ENCODE assay signal across 12 cellular contexts in the genomic region with DNA sequence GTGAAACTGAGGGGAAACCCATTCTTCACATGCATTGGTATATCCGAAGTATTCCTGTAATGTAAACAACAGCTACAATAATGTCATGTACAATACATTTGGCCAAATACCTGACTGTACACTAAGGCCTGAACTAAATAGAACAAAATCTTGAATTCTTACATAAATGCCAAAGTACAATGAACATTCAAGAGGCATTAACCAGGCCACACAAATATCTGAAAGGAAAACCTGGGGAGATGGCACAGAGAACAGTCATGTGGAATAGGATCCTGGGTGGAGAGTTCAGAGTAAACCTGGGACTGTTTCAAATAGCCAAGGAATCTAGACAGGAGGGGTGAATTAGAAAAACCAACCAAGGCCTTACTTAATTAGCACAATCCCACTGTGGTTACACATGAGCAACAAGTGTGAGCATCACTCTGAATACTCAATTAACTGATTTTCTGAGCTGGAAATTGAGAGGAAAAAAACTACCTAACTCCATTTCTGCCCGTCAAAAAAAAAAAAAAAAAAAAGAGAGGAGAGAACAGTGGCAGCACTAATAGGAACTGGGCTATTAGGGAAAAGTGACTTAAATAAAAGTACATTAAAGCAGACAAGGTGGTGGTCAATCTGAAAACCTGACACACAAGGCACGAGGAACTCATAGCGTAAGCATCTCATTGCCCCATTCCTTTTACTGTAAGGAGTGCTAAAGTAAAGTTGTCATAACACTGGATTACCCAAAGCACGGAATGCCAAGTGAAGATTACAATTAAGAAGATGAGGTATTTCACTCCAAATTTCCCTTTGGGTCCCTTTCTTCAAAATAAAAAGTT. TPM values are rescaled to one million over a fixed set of nuclear protein-coding genes. Genes with fewer than 3 reads are reported as not detected.
DNase-seq lines count a peak whose midpoint lies in the region; ATAC-seq and TF ChIP-seq lines count a peak whose summit lies in the region.
"Had no signal": no experiment of that assay in that cellular context is flagged by ENCODE, and none has a peak within 500 bp of the region (broad histone marks: within the 10 kb centered on the region; RNA-seq: fewer than 3 reads in every experiment).

No MANE protein-coding gene starts in this region.

- H3K4me3 ChIP-seq in ACC112 (ENCODE audit: low read depth, low read length) (no peak overlapping the region), HUES64 (ENCODE audit: low read length) (no peak overlapping the region), BE2C (ENCODE audit: low read depth, low read length) (no peak overlapping the region), neuronal stem cell (ENCODE audit: low read length in 2 of 2) (no peak overlapping the region)

- H3K4me1 Mint-ChIP-seq in central memory CD8-positive, alpha-beta T cell, result peaks cover 67% of the 10 kb centered on the region
- peaks cover 73 to 98% (median 91%) of the 10 kb centered on the region in 3 donors for H3K4me1 Mint-ChIP-seq in naive B cell

- H3K18ac ChIP-seq in neuronal stem cell (ENCODE audit: low read length), result no peak overlapping the region

- H3K4me1 ChIP-seq in ACC112 (ENCODE audit: control insufficient read depth, insufficient read depth, low read length, unreplicated experiment), result peaks cover 37% of the 10 kb centered on the region
- peaks cover 32% of the 10 kb centered on the region for H3K4me1 ChIP-seq in HUES64 (ENCODE audit: insufficient read depth, low read length)
- peaks cover 28% of the 10 kb centered on the region for H3K4me1 ChIP-seq in BE2C
- H3K4me1 ChIP-seq in neuronal stem cell (ENCODE audit: control insufficient read depth in 2 of 2, insufficient read depth in 1 of 2, low read depth in 1 of 2, low read length in 2 of 2), result peaks cover 6 to 7% of the 10 kb centered on the region in 2 donors

- no peak overlapping the region for H4K91ac ChIP-seq in neuronal stem cell (ENCODE audit: low read depth, low read length, poor library complexity)

- H2BK5ac ChIP-seq in neuronal stem cell (ENCODE audit: low read length), result no peak overlapping the region

- H3K27me3 ChIP-seq in ACC112 (ENCODE audit: insufficient read depth, low read length) (no peaks in the 10 kb centered on the region), HUES64 (ENCODE audit: insufficient read depth, low read length) (no peaks in the 10 kb centered on the region), BE2C (no peaks in the 10 kb centered on the region), neuronal stem cell (ENCODE audit: control insufficient read depth in 3 of 3, insufficient read depth in 3 of 3, low read depth in 1 of 3, low read length in 3 of 3) (no peaks in the 10 kb centered on the region)

- H3K36me3 Mint-ChIP-seq in central memory CD8-positive, alpha-beta T cell (ENCODE audit: insufficient read depth), result peaks cover 35% of the 10 kb centered on the region
- H3K36me3 Mint-ChIP-seq in naive B cell, result peaks cover 0 to 19% of the 10 kb centered on the region in 2 donors

- no peak overlapping the region for H3K4me2 ChIP-seq in neuronal stem cell (ENCODE audit: insufficient read depth, low read length, poor library complexity, severe bottlenecking)

- WGBS in HUES64, result 91% methylated on average over 3 of the region's 5 CpGs
- WGBS in neuronal stem cell (ENCODE audit: extremely low coverage in 2 of 2, insufficient read length in 2 of 2, insufficient replicate concordance in 1 of 2), 2 donors, result no CpG with 5 or more reads among the region's 5 CpGs

- H3K9ac ChIP-seq in HUES64 (ENCODE audit: low read depth, low read length) (no peak overlapping the region), neuronal stem cell (ENCODE audit: low read depth, low read length, poor library complexity) (no peak overlapping the region)

- H3K27ac ChIP-seq in ACC112 (ENCODE audit: low read depth, low read length) (0 out of 2 replicates have a peak overlapping the region, but pooled peaks have one; percentile 15), HUES64 (ENCODE audit: low read depth, low read length) (peak overlapping the region; percentile 22), neuronal stem cell (replicated peaks; ENCODE audit: low read length) (no peak overlapping the region)

- H3K27ac Mint-ChIP-seq in central memory CD8-positive, alpha-beta T cell (ENCODE audit: low read depth), result peak overlapping the region; percentile 93
- H3K27ac Mint-ChIP-seq in naive B cell, result peak overlapping the region; percentile 71 to 96 (median 90)

- no peak overlapping the region for H3K14ac ChIP-seq in neuronal stem cell (ENCODE audit: low read length)

- H3K9me3 ChIP-seq in HUES64 (ENCODE audit: insufficient read depth, low read depth, low read length) (no peaks in the 10 kb centered on the region), BE2C (no peaks in the 10 kb centered on the region), neuronal stem cell (replicated peaks in 1 of 2; ENCODE audit: control insufficient read depth in 2 of 2, insufficient read depth in 1 of 2, low read depth in 1 of 2, low read length in 2 of 2) (no peaks in the 10 kb centered on the region)

- H3K27me3 Mint-ChIP-seq in central memory CD8-positive, alpha-beta T cell, result no peaks in the 10 kb centered on the region
- no peaks in the 10 kb centered on the region for H3K27me3 Mint-ChIP-seq in naive B cell

- ATAC-seq in central memory CD8-positive, alpha-beta T cell (replicated peaks; ENCODE audit: extremely low read depth, poor library complexity, severe bottlenecking), result no peak
- ATAC-seq in naive B cell (ENCODE audit: low read depth in 2 of 2) (no peak), HG02981 (IDR thresholded peaks at IDR 0.05; ENCODE audit: unreplicated experiment) (no peak)

- H3K23ac ChIP-seq in neuronal stem cell (ENCODE audit: low read depth, low read length, poor library complexity), result no peak overlapping the region

- H3K4ac ChIP-seq in neuronal stem cell (ENCODE audit: low read length), result no peak overlapping the region

- no peak overlapping the region for H2BK15ac ChIP-seq in neuronal stem cell (ENCODE audit: low read length)

- no peak for DNase-seq in central memory CD8-positive, alpha-beta T cell (ENCODE audit: low spot score in 2 of 2)
- no peak for DNase-seq in naive B cell
- no peak for DNase-seq in BE2C
- no peak for DNase-seq in UCSD-AML1 (lab: John Stamatoyannopoulos, UW; ENCODE audit: unreplicated experiment)
- DNase-seq in neuronal stem cell (ENCODE audit: low spot score), result no peak
- DNase-seq: activated CD4-positive, alpha-beta T cell treated with anti-CD3 and anti-CD28 coated beads, Interleukin-2, amount 50 U/mL, for 48 hours; Calu3; caudate nucleus; NCI-H1048 had no signal

- no peak overlapping the region for H3K4me3 Mint-ChIP-seq in central memory CD8-positive, alpha-beta T cell
- peak overlapping the region in 7 of 8 donors; percentile 12 to 70 (median 52) for H3K4me3 Mint-ChIP-seq in naive B cell

- no peak overlapping the region for H2BK120ac ChIP-seq in neuronal stem cell (ENCODE audit: low read depth, low read length)

- H2BK12ac ChIP-seq in neuronal stem cell (ENCODE audit: low read length), result no peak overlapping the region

- no peak for TF ChIP-seq CTCF in BE2C (IDR thresholded peaks at IDR 0.05; ENCODE audit: low read depth, low read length)

- no peak overlapping the region for H4K8ac ChIP-seq in neuronal stem cell (ENCODE audit: low read depth, low read length)

- H3K79me1 ChIP-seq in neuronal stem cell (ENCODE audit: low read depth, low read length), result no peaks in the 10 kb centered on the region

- H2AK5ac ChIP-seq in neuronal stem cell (ENCODE audit: low read depth, low read length), result no peak overlapping the region

- no peaks in the 10 kb centered on the region for H3K9me3 Mint-ChIP-seq in central memory CD8-positive, alpha-beta T cell
- peaks cover 0 to 6% (median 0%) of the 10 kb centered on the region in 7 donors for H3K9me3 Mint-ChIP-seq in naive B cell

- H3K36me3 ChIP-seq in ACC112 (ENCODE audit: insufficient read depth, low read length), result peaks cover 29% of the 10 kb centered on the region
- peaks cover 67% of the 10 kb centered on the region for H3K36me3 ChIP-seq in HUES64 (ENCODE audit: insufficient read depth, low read length)
- peaks cover 69% of the 10 kb centered on the region for H3K36me3 ChIP-seq in BE2C
- peaks cover 22 to 86% of the 10 kb centered on the region in 2 donors for H3K36me3 ChIP-seq in neuronal stem cell (replicated peaks in 1 of 2; ENCODE audit: control insufficient read depth in 2 of 2, insufficient read depth in 2 of 2, low read length in 2 of 2)

- H2AFZ ChIP-seq in ACC112 (ENCODE audit: low read length, unreplicated experiment) (no peak overlapping the region), neuronal stem cell (ENCODE audit: low read length) (no peak overlapping the region)

- H3K79me2 ChIP-seq in ACC112 (ENCODE audit: control insufficient read depth, insufficient read depth, low read length, unreplicated experiment), result peaks cover 98% of the 10 kb centered on the region

RNA-seq across cellular contexts. Expression of a gene that starts 10.9 kb away (rescaled TPM):
- polyA plus RNA-seq in HUES64 (2013, experiment 1 of 2), result 164 TPM
- 154 TPM for polyA plus RNA-seq in HUES64 (2013, experiment 2 of 2)
- 100 to 1,000 TPM; 102 to 151 (median 122) TPM for polyA plus RNA-seq in naive B cell (ENCODE audit: low read depth in 6 of 6)
- 68.1 TPM for polyA plus RNA-seq in BE2C (2012; ENCODE audit: insufficient read depth, insufficient read length, low read depth)
- 99.1 TPM for polyA plus RNA-seq in neuronal stem cell (2013, experiment 1 of 2)
- polyA plus RNA-seq in neuronal stem cell (2013, experiment 2 of 2), result 97.4 TPM

RNA-seq across cellular contexts. Expression of a gene that starts 11.1 kb away (rescaled TPM):
- polyA plus RNA-seq in HUES64 (2013, experiment 1 of 2), result 37.9 TPM
- polyA plus RNA-seq in HUES64 (2013, experiment 2 of 2), result 41.4 TPM
- 10 to 100 TPM; 16.3 to 99.1 (median 43.2) TPM for polyA plus RNA-seq in naive B cell (ENCODE audit: low read depth in 6 of 6)
- polyA plus RNA-seq in BE2C (2012; ENCODE audit: insufficient read depth, insufficient read length, low read depth), result 22.4 TPM
- 33.8 TPM for polyA plus RNA-seq in neuronal stem cell (2013, experiment 1 of 2)
- 33.1 TPM for polyA plus RNA-seq in neuronal stem cell (2013, experiment 2 of 2)
